10 cellular contexts compared by ENCODE assay signal in the genomic region with DNA sequence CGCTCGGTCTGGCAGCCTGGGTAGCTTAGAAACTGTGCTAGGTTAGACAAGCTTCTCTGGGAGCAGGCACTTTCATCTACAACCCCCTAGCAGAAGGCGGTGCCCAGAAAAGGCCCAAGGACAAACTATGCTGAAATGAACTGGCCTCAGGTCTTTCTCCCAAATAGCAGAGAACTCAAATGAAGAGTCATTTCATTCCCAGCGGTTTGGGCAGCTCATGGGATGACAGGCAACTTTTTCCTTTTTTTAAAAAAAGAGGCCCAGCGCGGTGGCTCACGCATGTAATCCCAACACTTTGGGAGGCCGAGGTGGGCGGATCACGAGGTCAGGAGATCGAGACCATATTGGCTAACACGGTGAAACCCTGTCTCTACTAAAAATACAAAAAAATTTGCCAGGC. TPM values are rescaled to one million over a fixed set of nuclear protein-coding genes. Genes with fewer than 3 reads are reported as not detected.
A peak's percentile ranks its signal among the peaks of the same experiment; 100 is the strongest.
DNase-seq lines count a peak whose midpoint lies in the region; ATAC-seq and TF ChIP-seq lines count a peak whose summit lies in the region.
"Had no signal": no experiment of that assay in that cellular context is flagged by ENCODE, and none has a peak within 500 bp of the region (broad histone marks: within the 10 kb centered on the region; RNA-seq: fewer than 3 reads in every experiment).

No MANE protein-coding gene starts in this region.

- no peaks in the 10 kb centered on the region for H3K9me3 Mint-ChIP-seq in activated CD4-positive, alpha-beta T cell treated with anti-CD3 and anti-CD28 coated beads for 36 hours (ENCODE audit: low read depth)

- H3K9me3 ChIP-seq in OCI-LY7 (ENCODE audit: low read length) (no peaks in the 10 kb centered on the region), duodenal mucosa (ENCODE audit: control insufficient read depth in 1 of 2, low read length in 2 of 2) (no peaks in the 10 kb centered on the region), gastrocnemius medialis (no peaks in the 10 kb centered on the region), MG63 (no peaks in the 10 kb centered on the region)

- peaks cover 69% of the 10 kb centered on the region for H3K4me1 ChIP-seq in OCI-LY7 (ENCODE audit: insufficient read depth, low read length, poor library complexity, severe bottlenecking)
- H3K4me1 ChIP-seq in duodenal mucosa (ENCODE audit: control insufficient read depth in 1 of 2, insufficient read depth in 2 of 2, low read length in 2 of 2), result peaks cover 58 to 59% of the 10 kb centered on the region in 2 donors
- peaks cover 70 to 71% of the 10 kb centered on the region in 2 donors for H3K4me1 ChIP-seq in gastrocnemius medialis

- no peaks in the 10 kb centered on the region for H4K20me1 ChIP-seq in OCI-LY7 (ENCODE audit: insufficient read depth, low read length)

- no peak for TF ChIP-seq POLR2A in gastrocnemius medialis (IDR thresholded peaks at IDR 0.05)

- H3K27ac Mint-ChIP-seq in activated CD4-positive, alpha-beta T cell treated with anti-CD3 and anti-CD28 coated beads for 36 hours, result peak overlapping the region; percentile 89

- DNase-seq in activated CD4-positive, alpha-beta T cell treated with anti-CD3 and anti-CD28 coated beads for 36 hours, result no peak
- DNase-seq in activated CD4-positive, alpha-beta T cell treated with anti-CD3 and anti-CD28 coated beads for 4 hours, result no peak
- no peak for DNase-seq in OCI-LY7 (ENCODE audit: low spot score)
- DNase-seq in gastrocnemius medialis, result no peak
- no peak for DNase-seq in MG63
- DNase-seq: NCI-H524 treated with DMSO at 0.1 percent for 48 hours; stimulated activated naive CD4-positive, alpha-beta T cell treated with Interleukin-2 at 50 U/mL for 16 hours had no signal

- no peak for ATAC-seq in activated CD4-positive, alpha-beta T cell treated with anti-CD3 and anti-CD28 coated beads for 36 hours
- ATAC-seq in gastrocnemius medialis, result no peak
- no peak for ATAC-seq in GM21737 (IDR thresholded peaks at IDR 0.05; ENCODE audit: unreplicated experiment)
- no peak for ATAC-seq in HG03139 (IDR thresholded peaks at IDR 0.05; ENCODE audit: unreplicated experiment)

- no peak overlapping the region for H2AFZ ChIP-seq in OCI-LY7 (ENCODE audit: low read length)

- no TSS peak for BruUV-seq in OCI-LY7 (replicated peaks; lab: Mats Ljungman, UMichigan)

- H3K79me2 ChIP-seq in OCI-LY7 (ENCODE audit: insufficient read depth, low read depth, low read length), result peaks cover 66% of the 10 kb centered on the region

- H3K27ac ChIP-seq in OCI-LY7 (ENCODE audit: low read depth, low read length, poor library complexity, severe bottlenecking), result peak overlapping the region; percentile 100
- H3K27ac ChIP-seq in duodenal mucosa (ENCODE audit: low read depth, low read length), result no peak overlapping the region
- H3K27ac ChIP-seq in gastrocnemius medialis, result peak overlapping the region; percentile 80 to 90 (median 88)

- in situ Hi-C loops in gastrocnemius medialis (cut with MboI; ENCODE audit: low sequenced_read_pairs in 4 of 4), result loop anchor here (10.0 to 25.0 kb wide), 2 partner anchors 83 to 375 kb away; no protein-coding TSS in a partner anchor

- no peaks in the 10 kb centered on the region for H3K9me2 ChIP-seq in OCI-LY7 (ENCODE audit: insufficient read depth, low read length)

- CTCF ChIA-PET in activated CD4-positive, alpha-beta T cell treated with anti-CD3 and anti-CD28 coated beads for 36 hours (lab: Charles Lee), result interaction anchor here (0.6 to 3.1 kb wide), 9 partner anchors 10 to 237 kb away, joined by 3 to 12 read pairs (median 3); no protein-coding TSS in a partner anchor
- CTCF ChIA-PET in OCI-LY7 (lab: Charles Lee; ENCODE audit: unreplicated experiment), result interaction anchor here (1.0 to 2.0 kb wide), 4 partner anchors 11 to 60 kb away, joined by 3 to 6 read pairs (median 4); no protein-coding TSS in a partner anchor

- H3K4me1 Mint-ChIP-seq in activated CD4-positive, alpha-beta T cell treated with anti-CD3 and anti-CD28 coated beads for 36 hours, result peaks cover 61% of the 10 kb centered on the region

- no peak for TF ChIP-seq CTCF in OCI-LY7 (conservative IDR thresholded peaks at IDR 0.05; ENCODE audit: low read length)
- TF ChIP-seq CTCF in gastrocnemius medialis (IDR thresholded peaks at IDR 0.05 in 4 of 5, conservative IDR thresholded peaks at IDR 0.05 in 1 of 5), result no peak

- POLR2A ChIA-PET in activated CD4-positive, alpha-beta T cell treated with anti-CD3 and anti-CD28 coated beads for 36 hours (lab: Charles Lee), result interaction anchor here (0.6 to 1.6 kb wide), 5 partner anchors 10 to 270 kb away, joined by 3 to 7 read pairs (median 4); no protein-coding TSS in a partner anchor
- POLR2A ChIA-PET in OCI-LY7 (lab: Charles Lee), result interaction anchor here (0.7 to 4.9 kb wide), 10 partner anchors 9 to 1588 kb away, joined by 3 to 84 read pairs (median 4); no protein-coding TSS in a partner anchor

- peak overlapping the region; percentile 60 for H3K4me3 Mint-ChIP-seq in activated CD4-positive, alpha-beta T cell treated with anti-CD3 and anti-CD28 coated beads for 36 hours

- peaks cover 41% of the 10 kb centered on the region; the same call in 1 of the 2 replicates for H3K36me3 ChIP-seq in OCI-LY7 (ENCODE audit: insufficient read depth, low read length)
- H3K36me3 ChIP-seq in duodenal mucosa (ENCODE audit: control insufficient read depth in 1 of 2, insufficient read depth in 2 of 2, low read length in 2 of 2), result no peaks in the 10 kb centered on the region
- no peaks in the 10 kb centered on the region for H3K36me3 ChIP-seq in gastrocnemius medialis
- H3K36me3 ChIP-seq in MG63, result 0 out of 2 replicates have a peak, but pooled peaks cover 7% of the 10 kb centered on the region

- H3K27me3 Mint-ChIP-seq in activated CD4-positive, alpha-beta T cell treated with anti-CD3 and anti-CD28 coated beads for 36 hours, result no peaks in the 10 kb centered on the region

- no peaks in the 10 kb centered on the region for H3K27me3 ChIP-seq in duodenal mucosa (ENCODE audit: control insufficient read depth in 1 of 2, insufficient read depth in 2 of 2, low read length in 2 of 2)
- no peaks in the 10 kb centered on the region for H3K27me3 ChIP-seq in gastrocnemius medialis
- H3K27me3 ChIP-seq in MG63, result no peaks in the 10 kb centered on the region

- H3K36me3 Mint-ChIP-seq in activated CD4-positive, alpha-beta T cell treated with anti-CD3 and anti-CD28 coated beads for 36 hours (ENCODE audit: low read depth), result peaks cover 31% of the 10 kb centered on the region

- peak overlapping the region; percentile 81 for H3K4me3 ChIP-seq in OCI-LY7 (ENCODE audit: low read depth, low read length, poor library complexity, severe bottlenecking)
- peak overlapping the region; percentile 32 to 33 for H3K4me3 ChIP-seq in duodenal mucosa (ENCODE audit: low read depth in 1 of 2, low read length in 2 of 2)
- peak overlapping the region in 1 of 4 donors; percentile 65 for H3K4me3 ChIP-seq in gastrocnemius medialis
- H3K4me3 ChIP-seq in MG63, result no peak overlapping the region

- intact Hi-C loops in activated CD4-positive, alpha-beta T cell treated with anti-CD3 and anti-CD28 coated beads for 36 hours (cut with DNase I, micrococcal nuclease), result loop anchor here in 1 of 2 experiments (5.0 to 10.0 kb wide), 2 partner anchors 465 to 613 kb away; a partner anchor contains a TSS
- intact Hi-C loops in OCI-LY7 (cut with micrococcal nuclease; ENCODE audit: unreplicated experiment) (loop anchor here (5.0 kb wide), 1 partner anchor 460 kb away; a partner anchor contains a TSS), gastrocnemius medialis (cut with DNase I; ENCODE audit: low total_unique reads) (loop anchor here (10.0 kb wide), 1 partner anchor 343 kb away; a partner anchor contains a TSS)

- H3K9ac ChIP-seq in duodenal mucosa (ENCODE audit: low read depth in 1 of 2, low read length in 2 of 2), result peak overlapping the region in 1 of 2 donors; percentile 22

- peak overlapping the region; percentile 97 for H3K4me2 ChIP-seq in OCI-LY7 (ENCODE audit: low read length)

RNA-seq across cellular contexts. Expression of a gene that starts 2.5 kb away (rescaled TPM):
- 100 to 1,000 TPM in 1 of 2 experiments, 10 to 100 TPM in 1; 86.7 to 108 TPM for total RNA-seq in activated CD4-positive, alpha-beta T cell treated with anti-CD3 and anti-CD28 coated beads for 36 hours
- total RNA-seq in OCI-LY7 (2014; rRNA removed; shearing (Covaris generic)), result 114 and 118 TPM in 2 replicates
- total RNA-seq in OCI-LY7 (2022) (243 and 277 TPM in 2 replicates), gastrocnemius medialis (100 to 1,000 TPM; 123 to 296 (median 217) TPM)
- total RNA-seq in MG63 (2014; rRNA removed; shearing (Covaris generic); ENCODE audit: low replicate concordance), result 19.0 and 31.3 TPM in 2 replicates
